Comparison of ENCODE assay signal across 33 cellular contexts in the genomic region with DNA sequence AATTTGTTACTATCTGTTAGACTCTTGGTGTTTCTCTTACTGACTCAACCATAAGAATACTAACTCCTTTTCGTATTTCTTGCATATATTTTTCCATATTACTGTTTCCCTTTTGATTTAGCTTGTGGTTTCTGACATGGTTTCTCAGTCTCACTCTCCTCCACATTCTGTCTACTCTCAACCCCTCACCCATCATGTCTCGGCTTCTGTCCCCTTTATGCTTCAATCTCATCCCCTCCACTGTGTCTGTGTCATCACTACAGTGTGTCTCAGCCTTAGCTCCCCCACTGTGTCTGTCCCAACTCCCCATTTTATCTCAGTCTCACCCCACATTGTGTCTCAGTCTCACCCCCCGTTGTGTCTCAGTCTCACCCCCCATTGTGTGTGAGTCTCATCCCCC.
DNase-seq lines count a peak whose midpoint lies in the region; ATAC-seq and TF ChIP-seq lines count a peak whose summit lies in the region.
"Had no signal": no experiment of that assay in that cellular context is flagged by ENCODE, and none has a peak within 500 bp of the region (broad histone marks: within the 10 kb centered on the region; RNA-seq: fewer than 3 reads in every experiment).

No MANE protein-coding gene starts in this region.

- no peak overlapping the region for H3K4me3 Mint-ChIP-seq in T-helper 2 cell treated with Interferon-gamma antibody and Interleukin-4, amounts not matched to agents 5 μg/mL and 100 μg/mL, for 36 hours
- H3K4me3 Mint-ChIP-seq in activated T-cell treated with anti-CD3 and anti-CD28 coated beads, Interleukin-2, amount 50 U/mL, for 72 hours: peak overlapping the region; percentile 17 to 42
- H3K4me3 Mint-ChIP-seq: activated naive CD8-positive, alpha-beta T cell treated with anti-CD3 and anti-CD28 coated beads, Interleukin-2, amount 10 ng/mL, durations not matched to agents 7 days and 5 days; CD4-positive, CD25-positive, alpha-beta regulatory T cell; GM23338; stimulated activated naive B cell treated with anti-CD40 and anti-IgM and Interleukin-4, amounts not matched to agents 10 μg/mL and 1 μg/mL and 100 μg/mL, for 72 hours had no signal

- no peak for TF ChIP-seq POLR2A in spleen (IDR thresholded peaks at IDR 0.05)

- H3K27ac Mint-ChIP-seq in T-helper 2 cell treated with Interferon-gamma antibody and Interleukin-4, amounts not matched to agents 5 μg/mL and 100 μg/mL, for 36 hours: peak overlapping the region; percentile 37
- peak overlapping the region; percentile 10 to 16 for H3K27ac Mint-ChIP-seq in activated naive CD4-positive, alpha-beta T cell treated with anti-CD3 and anti-CD28 coated beads, Interleukin-2, amount 50 U/mL, for 72 hours
- no peak overlapping the region for H3K27ac Mint-ChIP-seq in activated T-cell treated with anti-CD3 and anti-CD28 coated beads, Interleukin-2, amount 50 U/mL, for 72 hours
- H3K27ac Mint-ChIP-seq: activated naive CD8-positive, alpha-beta T cell treated with anti-CD3 and anti-CD28 coated beads, Interleukin-2, amount 10 ng/mL, durations not matched to agents 7 days and 5 days; GM23338; stimulated activated naive B cell treated with anti-CD40 and anti-IgM and Interleukin-4, amounts not matched to agents 10 μg/mL and 1 μg/mL and 100 μg/mL, for 72 hours had no signal

- no peak overlapping the region for H3K27ac ChIP-seq in left lung
- no peak overlapping the region for H3K27ac ChIP-seq in spleen
- H3K27ac ChIP-seq: cardiac muscle cell, colonic mucosa, lower lobe of right lung, SJCRH30, testis, uterus had no signal

- peaks cover 2 to 4% of the 10 kb centered on the region in 2 donors for H3K4me1 ChIP-seq in left lung
- peaks cover 0 to 3% (median 0%) of the 10 kb centered on the region in 6 donors for H3K4me1 ChIP-seq in spleen
- H3K4me1 ChIP-seq: colonic mucosa had no signal

- peak; percentile 38 for DNase-seq in T-helper 2 cell treated with Interferon-gamma antibody and Interleukin-4, amounts not matched to agents 5 μg/mL and 100 μg/mL, for 36 hours (ENCODE audit: low spot score)
- DNase-seq in T-helper 2 cell (no peak), left lung (no peak), spleen (no peak)
- peak in 1 of 2 donors; percentile 49 for DNase-seq in activated naive CD4-positive, alpha-beta T cell treated with anti-CD3 and anti-CD28 coated beads, Interleukin-2, amount 50 U/mL, for 72 hours (ENCODE audit: low spot score in 2 of 2)
- DNase-seq in activated naive CD4-positive, alpha-beta T cell treated with Interleukin-2 at 50 U/mL for 16 hours: no peak
- peak; percentile 24 to 57 for DNase-seq in activated T-cell treated with anti-CD3 and anti-CD28 coated beads, Interleukin-2, amount 50 U/mL, for 72 hours
- no peak for DNase-seq in stimulated activated naive CD8-positive, alpha-beta T cell treated with anti-CD3 and anti-CD28 coated beads, Interleukin-15, Interleukin-2, amounts not matched to agents 100 U/mL and 50 U/mL, for 24 hours
- DNase-seq: 8988T; activated CD8-positive, alpha-beta memory T cell treated with anti-CD3 and anti-CD28 coated beads for 24 hours; activated naive CD8-positive, alpha-beta T cell treated with anti-CD3 and anti-CD28 coated beads, Interleukin-2, amount 10 ng/mL, durations not matched to agents 7 days and 5 days; CD4-positive, CD25-positive, alpha-beta regulatory T cell; colonic mucosa; effector CD4-positive, alpha-beta T cell; IMR-90; lower lobe of right lung; naive thymus-derived CD4-positive, alpha-beta T cell; NCI-H1092; NCI-H1694; NCI-H2171 treated with DMSO at 0.1 percent for 48 hours; NCI-H510A; RPMI8226; SJCRH30; stimulated activated naive B cell treated with anti-CD40 and anti-IgM and Interleukin-4, amounts not matched to agents 10 μg/mL and 1 μg/mL and 100 μg/mL, for 72 hours; SW 1271; T1000; testis; uterus had no signal

- H3K4me3 ChIP-seq in left lung: no peak overlapping the region
- no peak overlapping the region for H3K4me3 ChIP-seq in spleen
- H3K4me3 ChIP-seq: cardiac muscle cell, colonic mucosa, gastroesophageal sphincter, GM23338, lower lobe of right lung, SJCRH30, smooth muscle cell, testis, uterus had no signal

- no peaks in the 10 kb centered on the region for H3K36me3 Mint-ChIP-seq in T-helper 2 cell treated with Interferon-gamma antibody and Interleukin-4, amounts not matched to agents 5 μg/mL and 100 μg/mL, for 36 hours (ENCODE audit: low read depth)
- H3K36me3 Mint-ChIP-seq in activated naive CD4-positive, alpha-beta T cell treated with anti-CD3 and anti-CD28 coated beads, Interleukin-2, amount 50 U/mL, for 72 hours: peaks cover 4 to 29% of the 10 kb centered on the region in 2 donors
- peaks cover 0 to 4% of the 10 kb centered on the region in 2 donors for H3K36me3 Mint-ChIP-seq in activated T-cell treated with anti-CD3 and anti-CD28 coated beads, Interleukin-2, amount 50 U/mL, for 72 hours (ENCODE audit: insufficient read depth in 2 of 2)
- H3K36me3 Mint-ChIP-seq: activated naive CD8-positive, alpha-beta T cell treated with anti-CD3 and anti-CD28 coated beads, Interleukin-2, amount 10 ng/mL, durations not matched to agents 7 days and 5 days; CD4-positive, CD25-positive, alpha-beta regulatory T cell; naive thymus-derived CD4-positive, alpha-beta T cell had no signal

- H3K36me3 ChIP-seq in left lung (no peaks in the 10 kb centered on the region), spleen (no peaks in the 10 kb centered on the region)
- H3K36me3 ChIP-seq: cardiac muscle cell, colonic mucosa, gastroesophageal sphincter, lower lobe of right lung, uterus had no signal

- TF ChIP-seq CTCF in left lung (IDR thresholded peaks at IDR 0.05): no peak
- no peak for TF ChIP-seq CTCF in spleen (IDR thresholded peaks at IDR 0.05 in 8 of 11, conservative IDR thresholded peaks at IDR 0.05 in 3 of 11)

- intact Hi-C loops in left lung (cut with DNase I) (no loop called here), spleen (cut with DNase I; ENCODE audit: low total_unique reads) (no loop called here)

- H3K9me3 ChIP-seq in left lung (peaks cover 0 to 5% of the 10 kb centered on the region in 2 donors), spleen (peaks cover 0 to 10% (median 2%) of the 10 kb centered on the region in 8 donors)
- H3K9me3 ChIP-seq: colonic mucosa, gastroesophageal sphincter, lower lobe of right lung, SJCRH30, testis, uterus had no signal

- H3K27me3 Mint-ChIP-seq in T-helper 2 cell treated with Interferon-gamma antibody and Interleukin-4, amounts not matched to agents 5 μg/mL and 100 μg/mL, for 36 hours (ENCODE audit: low read depth): peaks cover 2% of the 10 kb centered on the region
- peaks cover 21% of the 10 kb centered on the region for H3K27me3 Mint-ChIP-seq in activated T-cell treated with anti-CD3 and anti-CD28 coated beads, Interleukin-2, amount 50 U/mL, for 72 hours (ENCODE audit: low read depth)
- H3K27me3 Mint-ChIP-seq: CD4-positive, CD25-positive, alpha-beta regulatory T cell had no signal

- WGBS in spleen, 5 donors: 52 to 78% (median 74%) methylated on average over 3 of the region's 3 CpGs

- peaks cover 12% of the 10 kb centered on the region for H3K9me3 Mint-ChIP-seq in T-helper 2 cell treated with Interferon-gamma antibody and Interleukin-4, amounts not matched to agents 5 μg/mL and 100 μg/mL, for 36 hours
- peaks cover 0 to 15% of the 10 kb centered on the region in 2 donors for H3K9me3 Mint-ChIP-seq in activated naive CD4-positive, alpha-beta T cell treated with anti-CD3 and anti-CD28 coated beads, Interleukin-2, amount 50 U/mL, for 72 hours
- peaks cover 0 to 11% of the 10 kb centered on the region in 2 donors for H3K9me3 Mint-ChIP-seq in activated T-cell treated with anti-CD3 and anti-CD28 coated beads, Interleukin-2, amount 50 U/mL, for 72 hours

- ATAC-seq in activated naive CD4-positive, alpha-beta T cell treated with anti-CD3 and anti-CD28 coated beads, Interleukin-2, amount 50 U/mL, for 72 hours: peak; percentile 99
- ATAC-seq in activated T-cell treated with anti-CD3 and anti-CD28 coated beads, Interleukin-2, amount 50 U/mL, for 72 hours (replicated peaks in 1 of 2): peak; percentile 98 to 99
- peak; percentile 92 for ATAC-seq in stimulated activated naive CD8-positive, alpha-beta T cell treated with anti-CD3 and anti-CD28 coated beads, Interleukin-15, Interleukin-2, amounts not matched to agents 100 U/mL and 50 U/mL, for 24 hours
- ATAC-seq in left lung: no peak
- ATAC-seq: gastroesophageal sphincter; GM23338; lower lobe of right lung; naive thymus-derived CD4-positive, alpha-beta T cell; right cardiac atrium had no signal

- H3K4me1 Mint-ChIP-seq in T-helper 2 cell treated with Interferon-gamma antibody and Interleukin-4, amounts not matched to agents 5 μg/mL and 100 μg/mL, for 36 hours (ENCODE audit: low read depth): peaks cover 9% of the 10 kb centered on the region
- H3K4me1 Mint-ChIP-seq in activated T-cell treated with anti-CD3 and anti-CD28 coated beads, Interleukin-2, amount 50 U/mL, for 72 hours (ENCODE audit: low read depth): peaks cover 27% of the 10 kb centered on the region

- no peaks in the 10 kb centered on the region for H3K27me3 ChIP-seq in left lung
- peaks cover 0 to 6% (median 0%) of the 10 kb centered on the region in 7 donors for H3K27me3 ChIP-seq in spleen (replicated peaks in 1 of 7)
- H3K27me3 ChIP-seq: cardiac muscle cell, colonic mucosa, gastroesophageal sphincter, SJCRH30, testis, uterus had no signal

Comparison
In these comparisons a context has a peak if more than half of its experiments do, and no peak if none do; other contexts are left out.
1. DNase-seq: peak in T-helper 2 cell treated with Interferon-gamma antibody and Interleukin-4, amounts not matched to agents 5 μg/mL and 100 μg/mL, for 36 hours (single experiment) and activated T-cell treated with anti-CD3 and anti-CD28 coated beads, Interleukin-2, amount 50 U/mL, for 72 hours (2 of 2); none in T-helper 2 cell (0 of 5), activated naive CD4-positive, alpha-beta T cell treated with Interleukin-2 at 50 U/mL for 16 hours (single experiment), stimulated activated naive CD8-positive, alpha-beta T cell treated with anti-CD3 and anti-CD28 coated beads, Interleukin-15, Interleukin-2, amounts not matched to agents 100 U/mL and 50 U/mL, for 24 hours (single experiment), left lung (0 of 2) and spleen (single experiment).